1 cellular context compared by ENCODE assay signal in the genomic region with DNA sequence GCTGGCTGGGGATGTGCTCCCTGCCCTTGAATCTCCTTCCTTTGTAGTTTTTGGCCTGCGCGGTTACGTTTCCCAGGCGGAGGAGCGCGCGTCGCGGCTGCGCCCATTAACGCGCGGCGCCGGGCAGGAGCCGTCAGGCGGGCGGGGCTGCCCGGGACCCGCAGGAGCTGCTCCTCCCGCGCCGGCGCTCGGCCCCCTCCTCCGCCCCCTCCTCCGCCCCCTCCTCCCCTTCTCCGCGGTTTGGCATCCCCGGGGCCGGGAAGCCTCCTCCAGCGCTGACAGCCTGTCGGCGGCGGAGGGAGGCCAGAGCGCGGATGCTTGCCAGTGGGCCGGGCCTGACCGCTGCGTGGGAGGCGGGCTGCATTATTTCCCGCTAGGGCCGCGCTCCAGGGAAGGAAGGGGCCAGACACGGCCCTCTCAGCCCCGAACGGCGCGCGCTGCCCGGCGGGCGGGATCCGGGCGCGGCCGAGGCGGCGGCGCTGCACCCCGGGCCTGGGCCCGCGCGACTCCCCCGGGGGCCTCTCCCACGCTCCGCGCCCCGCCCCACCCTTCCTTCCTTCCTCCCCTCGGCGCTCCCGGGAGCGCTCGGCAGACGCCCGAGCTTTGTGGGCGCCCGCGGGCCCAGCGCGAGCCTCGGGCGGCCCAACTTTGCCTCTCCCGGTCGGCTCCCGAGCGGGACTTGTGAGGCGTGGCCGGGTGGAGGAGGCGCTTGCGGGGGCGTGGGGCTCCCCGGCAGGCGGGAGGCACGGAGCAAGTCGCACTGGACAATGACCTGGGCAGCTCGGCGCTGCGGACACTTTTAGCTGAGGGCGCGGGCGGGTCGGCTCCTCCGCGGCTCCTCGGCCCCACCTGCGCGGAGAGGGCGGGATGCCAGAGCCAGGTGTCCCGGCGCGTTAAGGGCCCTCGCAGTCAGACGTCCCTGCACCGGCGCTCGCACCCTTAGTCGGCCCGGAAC.
TF ChIP-seq lines count a peak whose summit lies in the region.

A gene (plus strand): TSS at position 405 of the 955 bp plus-strand sequence. CDS start 583 bp downstream, outside the sequence.

TF ChIP-seq in GM23338, 12 proteins besides CTCF, POLR2A, EP300 and RAD21 (continued from another document):
- TF ChIP-seq, protein P1, sequence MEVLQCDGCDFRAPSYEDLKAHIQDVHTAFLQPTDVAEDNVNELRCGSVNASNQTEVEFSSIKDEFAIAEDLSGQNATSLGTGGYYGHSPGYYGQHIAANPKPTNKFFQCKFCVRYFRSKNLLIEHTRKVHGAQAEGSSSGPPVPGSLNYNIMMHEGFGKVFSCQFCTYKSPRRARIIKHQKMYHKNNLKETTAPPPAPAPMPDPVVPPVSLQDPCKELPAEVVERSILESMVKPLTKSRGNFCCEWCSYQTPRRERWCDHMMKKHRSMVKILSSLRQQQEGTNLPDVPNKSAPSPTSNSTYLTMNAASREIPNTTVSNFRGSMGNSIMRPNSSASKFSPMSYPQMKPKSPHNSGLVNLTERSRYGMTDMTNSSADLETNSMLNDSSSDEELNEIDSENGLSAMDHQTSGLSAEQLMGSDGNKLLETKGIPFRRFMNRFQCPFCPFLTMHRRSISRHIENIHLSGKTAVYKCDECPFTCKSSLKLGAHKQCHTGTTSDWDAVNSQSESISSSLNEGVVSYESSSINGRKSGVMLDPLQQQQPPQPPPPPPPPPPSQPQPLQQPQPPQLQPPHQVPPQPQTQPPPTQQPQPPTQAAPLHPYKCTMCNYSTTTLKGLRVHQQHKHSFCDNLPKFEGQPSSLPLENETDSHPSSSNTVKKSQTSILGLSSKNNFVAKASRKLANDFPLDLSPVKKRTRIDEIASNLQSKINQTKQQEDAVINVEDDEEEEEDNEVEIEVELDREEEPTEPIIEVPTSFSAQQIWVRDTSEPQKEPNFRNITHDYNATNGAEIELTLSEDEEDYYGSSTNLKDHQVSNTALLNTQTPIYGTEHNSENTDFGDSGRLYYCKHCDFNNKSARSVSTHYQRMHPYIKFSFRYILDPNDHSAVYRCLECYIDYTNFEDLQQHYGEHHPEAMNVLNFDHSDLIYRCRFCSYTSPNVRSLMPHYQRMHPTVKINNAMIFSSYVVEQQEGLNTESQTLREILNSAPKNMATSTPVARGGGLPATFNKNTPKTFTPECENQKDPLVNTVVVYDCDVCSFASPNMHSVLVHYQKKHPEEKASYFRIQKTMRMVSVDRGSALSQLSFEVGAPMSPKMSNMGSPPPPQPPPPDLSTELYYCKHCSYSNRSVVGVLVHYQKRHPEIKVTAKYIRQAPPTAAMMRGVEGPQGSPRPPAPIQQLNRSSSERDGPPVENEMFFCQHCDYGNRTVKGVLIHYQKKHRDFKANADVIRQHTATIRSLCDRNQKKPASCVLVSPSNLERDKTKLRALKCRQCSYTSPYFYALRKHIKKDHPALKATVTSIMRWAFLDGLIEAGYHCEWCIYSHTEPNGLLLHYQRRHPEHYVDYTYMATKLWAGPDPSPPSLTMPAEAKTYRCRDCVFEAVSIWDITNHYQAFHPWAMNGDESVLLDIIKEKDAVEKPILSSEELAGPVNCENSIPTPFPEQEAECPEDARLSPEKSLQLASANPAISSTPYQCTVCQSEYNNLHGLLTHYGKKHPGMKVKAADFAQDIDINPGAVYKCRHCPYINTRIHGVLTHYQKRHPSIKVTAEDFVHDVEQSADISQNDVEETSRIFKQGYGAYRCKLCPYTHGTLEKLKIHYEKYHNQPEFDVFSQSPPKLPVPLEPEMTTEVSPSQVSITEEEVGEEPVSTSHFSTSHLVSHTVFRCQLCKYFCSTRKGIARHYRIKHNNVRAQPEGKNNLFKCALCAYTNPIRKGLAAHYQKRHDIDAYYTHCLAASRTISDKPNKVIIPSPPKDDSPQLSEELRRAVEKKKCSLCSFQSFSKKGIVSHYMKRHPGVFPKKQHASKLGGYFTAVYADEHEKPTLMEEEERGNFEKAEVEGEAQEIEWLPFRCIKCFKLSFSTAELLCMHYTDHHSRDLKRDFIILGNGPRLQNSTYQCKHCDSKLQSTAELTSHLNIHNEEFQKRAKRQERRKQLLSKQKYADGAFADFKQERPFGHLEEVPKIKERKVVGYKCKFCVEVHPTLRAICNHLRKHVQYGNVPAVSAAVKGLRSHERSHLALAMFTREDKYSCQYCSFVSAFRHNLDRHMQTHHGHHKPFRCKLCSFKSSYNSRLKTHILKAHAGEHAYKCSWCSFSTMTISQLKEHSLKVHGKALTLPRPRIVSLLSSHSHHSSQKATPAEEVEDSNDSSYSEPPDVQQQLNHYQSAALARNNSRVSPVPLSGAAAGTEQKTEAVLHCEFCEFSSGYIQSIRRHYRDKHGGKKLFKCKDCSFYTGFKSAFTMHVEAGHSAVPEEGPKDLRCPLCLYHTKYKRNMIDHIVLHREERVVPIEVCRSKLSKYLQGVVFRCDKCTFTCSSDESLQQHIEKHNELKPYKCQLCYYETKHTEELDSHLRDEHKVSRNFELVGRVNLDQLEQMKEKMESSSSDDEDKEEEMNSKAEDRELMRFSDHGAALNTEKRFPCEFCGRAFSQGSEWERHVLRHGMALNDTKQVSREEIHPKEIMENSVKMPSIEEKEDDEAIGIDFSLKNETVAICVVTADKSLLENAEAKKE (CRISPR knock-in tag; IDR thresholded peaks at IDR 0.05): no peak
- TF ChIP-seq, protein P2, sequence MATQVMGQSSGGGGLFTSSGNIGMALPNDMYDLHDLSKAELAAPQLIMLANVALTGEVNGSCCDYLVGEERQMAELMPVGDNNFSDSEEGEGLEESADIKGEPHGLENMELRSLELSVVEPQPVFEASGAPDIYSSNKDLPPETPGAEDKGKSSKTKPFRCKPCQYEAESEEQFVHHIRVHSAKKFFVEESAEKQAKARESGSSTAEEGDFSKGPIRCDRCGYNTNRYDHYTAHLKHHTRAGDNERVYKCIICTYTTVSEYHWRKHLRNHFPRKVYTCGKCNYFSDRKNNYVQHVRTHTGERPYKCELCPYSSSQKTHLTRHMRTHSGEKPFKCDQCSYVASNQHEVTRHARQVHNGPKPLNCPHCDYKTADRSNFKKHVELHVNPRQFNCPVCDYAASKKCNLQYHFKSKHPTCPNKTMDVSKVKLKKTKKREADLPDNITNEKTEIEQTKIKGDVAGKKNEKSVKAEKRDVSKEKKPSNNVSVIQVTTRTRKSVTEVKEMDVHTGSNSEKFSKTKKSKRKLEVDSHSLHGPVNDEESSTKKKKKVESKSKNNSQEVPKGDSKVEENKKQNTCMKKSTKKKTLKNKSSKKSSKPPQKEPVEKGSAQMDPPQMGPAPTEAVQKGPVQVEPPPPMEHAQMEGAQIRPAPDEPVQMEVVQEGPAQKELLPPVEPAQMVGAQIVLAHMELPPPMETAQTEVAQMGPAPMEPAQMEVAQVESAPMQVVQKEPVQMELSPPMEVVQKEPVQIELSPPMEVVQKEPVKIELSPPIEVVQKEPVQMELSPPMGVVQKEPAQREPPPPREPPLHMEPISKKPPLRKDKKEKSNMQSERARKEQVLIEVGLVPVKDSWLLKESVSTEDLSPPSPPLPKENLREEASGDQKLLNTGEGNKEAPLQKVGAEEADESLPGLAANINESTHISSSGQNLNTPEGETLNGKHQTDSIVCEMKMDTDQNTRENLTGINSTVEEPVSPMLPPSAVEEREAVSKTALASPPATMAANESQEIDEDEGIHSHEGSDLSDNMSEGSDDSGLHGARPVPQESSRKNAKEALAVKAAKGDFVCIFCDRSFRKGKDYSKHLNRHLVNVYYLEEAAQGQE (IDR thresholded peaks at IDR 0.05; ENCODE audit: unreplicated experiment): no peak
- TF ChIP-seq POLR2AphosphoS5 (IDR thresholded peaks at IDR 0.05; ENCODE audit: low read depth) (no peak), CREB1 (CRISPR knock-in tag; IDR thresholded peaks at IDR 0.05; ENCODE audit: low read depth) (no peak), STAT1 (IDR thresholded peaks at IDR 0.05; ENCODE audit: unreplicated experiment) (no peak), EZH2phosphoT487 (IDR thresholded peaks at IDR 0.05; ENCODE audit: unreplicated experiment) (no peak)
- TF ChIP-seq, protein P3, sequence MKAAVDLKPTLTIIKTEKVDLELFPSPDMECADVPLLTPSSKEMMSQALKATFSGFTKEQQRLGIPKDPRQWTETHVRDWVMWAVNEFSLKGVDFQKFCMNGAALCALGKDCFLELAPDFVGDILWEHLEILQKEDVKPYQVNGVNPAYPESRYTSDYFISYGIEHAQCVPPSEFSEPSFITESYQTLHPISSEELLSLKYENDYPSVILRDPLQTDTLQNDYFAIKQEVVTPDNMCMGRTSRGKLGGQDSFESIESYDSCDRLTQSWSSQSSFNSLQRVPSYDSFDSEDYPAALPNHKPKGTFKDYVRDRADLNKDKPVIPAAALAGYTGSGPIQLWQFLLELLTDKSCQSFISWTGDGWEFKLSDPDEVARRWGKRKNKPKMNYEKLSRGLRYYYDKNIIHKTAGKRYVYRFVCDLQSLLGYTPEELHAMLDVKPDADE (IDR thresholded peaks at IDR 0.05): no peak
